Comparison of ENCODE assay signal across 9 cellular contexts in the genomic region with DNA sequence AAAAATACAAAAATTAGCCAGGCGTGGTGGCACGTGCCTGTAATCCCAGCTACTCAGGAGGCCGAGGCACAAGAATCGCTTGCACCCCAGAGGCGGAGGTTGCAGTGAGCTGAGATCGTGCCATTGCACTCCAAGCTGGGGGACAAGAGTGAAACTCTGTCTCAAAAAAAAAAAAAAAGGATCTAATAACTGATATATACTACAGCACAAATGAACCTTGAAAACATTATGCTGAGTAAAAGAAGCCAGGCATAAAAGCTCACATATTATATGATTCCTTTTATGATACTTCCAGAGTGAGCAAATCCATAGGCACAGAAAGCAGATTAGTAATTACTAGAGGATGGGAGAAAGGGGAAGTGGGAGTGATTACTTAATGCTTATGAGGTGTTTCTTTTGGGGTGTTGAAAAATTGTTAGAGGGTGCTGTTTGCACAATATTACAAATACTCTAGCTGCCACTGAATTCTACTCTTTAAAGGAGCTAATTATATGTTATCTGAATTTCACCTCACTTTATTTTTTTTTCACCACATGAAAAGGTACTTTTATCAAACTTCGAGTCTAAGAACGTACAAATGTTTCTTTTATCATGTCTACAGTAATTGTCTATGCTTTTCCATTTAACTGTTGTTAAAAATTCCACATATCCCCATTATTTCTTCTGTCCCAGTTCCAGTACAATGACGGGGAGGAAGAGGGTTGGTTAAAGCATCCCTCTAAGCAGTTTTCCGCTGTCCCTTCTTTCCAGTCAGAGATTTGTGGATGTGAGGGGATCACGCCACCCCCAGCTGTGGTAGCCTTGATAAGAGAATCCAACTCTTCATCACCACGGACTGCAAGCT.
DNase-seq lines count a peak whose midpoint lies in the region; ATAC-seq and TF ChIP-seq lines count a peak whose summit lies in the region.
"Had no signal": no experiment of that assay in that cellular context is flagged by ENCODE, and none has a peak within 500 bp of the region (broad histone marks: within the 10 kb centered on the region; RNA-seq: fewer than 3 reads in every experiment).

No MANE protein-coding gene starts in this region.

- H3K4me1 ChIP-seq in lung (ENCODE audit: control insufficient read depth in 2 of 2, insufficient read depth in 2 of 2, low read length in 2 of 2) (no peaks in the 10 kb centered on the region), upper lobe of right lung (no peaks in the 10 kb centered on the region)

- TF ChIP-seq CTCF in natural killer cell (IDR thresholded peaks at IDR 0.05), result no peak
- no peak for TF ChIP-seq CTCF in astrocyte of the spinal cord (IDR thresholded peaks at IDR 0.05; ENCODE audit: low read depth, low read length)
- no peak for TF ChIP-seq CTCF in lung (IDR thresholded peaks at IDR 0.05; ENCODE audit: control extremely low read depth, extremely low read depth)
- TF ChIP-seq CTCF in upper lobe of right lung (IDR thresholded peaks at IDR 0.05), result no peak

- H3K27me3 ChIP-seq in lung (ENCODE audit: control insufficient read depth, insufficient read depth) (no peaks in the 10 kb centered on the region), upper lobe of right lung (no peaks in the 10 kb centered on the region)
- H3K27me3 ChIP-seq: tibial nerve had no signal

- H3K9me3 Mint-ChIP-seq in natural killer cell, result no peaks in the 10 kb centered on the region
- no peaks in the 10 kb centered on the region for H3K9me3 Mint-ChIP-seq in natural killer cell treated with Interleukin-12 subunit alpha and Interleukin-12 subunit beta and Interleukin-15 and Interleukin-18, amount 100 ng/mL, for 72 hours

- H3K36me3 ChIP-seq in lung (ENCODE audit: control insufficient read depth in 2 of 2, insufficient read depth in 2 of 2, low read length in 2 of 2) (peaks cover 0 to 2% of the 10 kb centered on the region in 2 donors), upper lobe of right lung (no peaks in the 10 kb centered on the region)

- H3K4me3 ChIP-seq in astrocyte of the spinal cord (ENCODE audit: low read depth, low read length) (peak overlapping the region; percentile 47), lung (no peak overlapping the region), upper lobe of right lung (peak overlapping the region; percentile 54)

- no peak overlapping the region for H3K27ac Mint-ChIP-seq in natural killer cell
- no peak overlapping the region for H3K27ac Mint-ChIP-seq in natural killer cell treated with Interleukin-12 subunit alpha and Interleukin-12 subunit beta and Interleukin-15 and Interleukin-18, amount 100 ng/mL, for 72 hours

- peaks cover 0 to 6% of the 10 kb centered on the region in 2 donors for H3K27me3 Mint-ChIP-seq in natural killer cell (ENCODE audit: low read depth in 2 of 2)
- peaks cover 7 to 21% of the 10 kb centered on the region in 2 donors for H3K27me3 Mint-ChIP-seq in natural killer cell treated with Interleukin-12 subunit alpha and Interleukin-12 subunit beta and Interleukin-15 and Interleukin-18, amount 100 ng/mL, for 72 hours

- H3K27ac ChIP-seq in lung (ENCODE audit: low read depth in 1 of 2, low read length in 1 of 2) (peak overlapping the region; percentile 63 to 78), upper lobe of right lung (peak overlapping the region; percentile 83)

- in situ Hi-C loops in astrocyte of the spinal cord (cut with HindIII; ENCODE audit: low sequenced_read_pairs), result no loop called here

- peaks cover 7 to 9% of the 10 kb centered on the region in 2 donors for H3K4me1 Mint-ChIP-seq in natural killer cell
- peaks cover 0 to 3% of the 10 kb centered on the region in 2 donors for H3K4me1 Mint-ChIP-seq in natural killer cell treated with Interleukin-12 subunit alpha and Interleukin-12 subunit beta and Interleukin-15 and Interleukin-18, amount 100 ng/mL, for 72 hours (ENCODE audit: low read depth in 2 of 2)

- 63 to 67% methylated on average over 12 of the region's 12 CpGs for WGBS in lung, 2 donors

- peak overlapping the region; percentile 85 for H3K4me3 Mint-ChIP-seq in natural killer cell
- no peak overlapping the region for H3K4me3 Mint-ChIP-seq in natural killer cell treated with Interleukin-12 subunit alpha and Interleukin-12 subunit beta and Interleukin-15 and Interleukin-18, amount 100 ng/mL, for 72 hours

- intact Hi-C loops in natural killer cell (cut with micrococcal nuclease) (no loop called here), upper lobe of right lung (cut with DNase I) (no loop called here)

- ATAC-seq in natural killer cell, result no peak
- ATAC-seq in natural killer cell treated with Interleukin-12 subunit alpha and Interleukin-12 subunit beta and Interleukin-15 and Interleukin-18, amount 100 ng/mL, for 72 hours, result no peak
- peak; percentile 35 for ATAC-seq in lung (ENCODE audit: insufficient read depth, low FRiP score)
- peak; percentile 44 for ATAC-seq in upper lobe of right lung
- no peak for ATAC-seq in HG02870 (IDR thresholded peaks at IDR 0.05; ENCODE audit: unreplicated experiment)

- H3K9me3 ChIP-seq in lung (ENCODE audit: control insufficient read depth in 2 of 2, insufficient read depth in 1 of 2, low read length in 1 of 2) (no peaks in the 10 kb centered on the region), upper lobe of right lung (no peaks in the 10 kb centered on the region)

- DNase-seq in natural killer cell (no peak), astrocyte of the spinal cord (ENCODE audit: low read depth, low spot score) (no peak), lung (ENCODE audit: low spot score) (no peak), upper lobe of right lung (no peak), NCI-H82 (lab: John Stamatoyannopoulos, UW) (no peak), kidney tubule cell (ENCODE audit: low spot score) (no peak)
- DNase-seq in natural killer cell treated with Interleukin-12 subunit alpha and Interleukin-12 subunit beta and Interleukin-15 and Interleukin-18, amount 100 ng/mL, for 72 hours (ENCODE audit: low spot score), result no peak

- no peaks in the 10 kb centered on the region for H3K36me3 Mint-ChIP-seq in natural killer cell
- no peaks in the 10 kb centered on the region for H3K36me3 Mint-ChIP-seq in natural killer cell treated with Interleukin-12 subunit alpha and Interleukin-12 subunit beta and Interleukin-15 and Interleukin-18, amount 100 ng/mL, for 72 hours

Comparison
In these comparisons a context has a peak if more than half of its experiments do, and no peak if none do; other contexts are left out.
1. ATAC-seq: peak in lung (single experiment) and upper lobe of right lung (single experiment); none in natural killer cell (0 of 3), natural killer cell treated with Interleukin-12 subunit alpha and Interleukin-12 subunit beta and Interleukin-15 and Interleukin-18, amount 100 ng/mL, for 72 hours (0 of 2) and HG02870 (single experiment).